Comparison of ENCODE assay signal across 16 cellular contexts in genomic region chr19:18999016-18999758, GRCh38. TPM values are rescaled to one million over a fixed set of nuclear protein-coding genes. Genes with fewer than 3 reads are reported as not detected.
A peak's percentile ranks its signal among the peaks of the same experiment; 100 is the strongest.
DNase-seq lines count a peak whose midpoint lies in the region; ATAC-seq, FAIRE-seq and TF ChIP-seq lines count a peak whose summit lies in the region.
"Had no signal": no experiment of that assay in that cellular context is flagged by ENCODE, and none has a peak within 500 bp of the region (broad histone marks: within the 10 kb centered on the region; RNA-seq: fewer than 3 reads in every experiment).

No MANE protein-coding gene starts in this region.

- DNase-seq in COR-L47 (lab: John Stamatoyannopoulos, UW) (peak; percentile 37), HFFc6 (no peak), astrocyte (ENCODE audit: low read depth) (peak; percentile 39), kidney tubule cell (ENCODE audit: low spot score) (peak; percentile 19), D341Med (ENCODE audit: low spot score) (no peak)
- no peak for DNase-seq in activated CD4-positive, alpha-beta T cell treated with anti-CD3 and anti-CD28 coated beads for 4 hours
- DNase-seq: DMS153, naive B cell, NCI-H1417 treated with DMSO at 0.1 percent for 48 hours, testis had no signal

- H3K4me1 ChIP-seq in astrocyte (ENCODE audit: insufficient read depth, low read length) = peaks cover 15% of the 10 kb centered on the region

- no peak overlapping the region for H3K27ac ChIP-seq in astrocyte (ENCODE audit: low read depth, low read length)
- H3K27ac ChIP-seq: testis had no signal

- peak overlapping the region; percentile 25 for H3K4me2 ChIP-seq in astrocyte (ENCODE audit: low read length)

- H3K9me3 Mint-ChIP-seq in HFFc6 (no peaks in the 10 kb centered on the region), astrocyte (ENCODE audit: unreplicated experiment) (no peaks in the 10 kb centered on the region)
- H3K9me3 Mint-ChIP-seq: naive B cell, WTC11 had no signal

- H3K9me3 ChIP-seq in astrocyte (ENCODE audit: insufficient read depth, low read depth, low read length) = no peaks in the 10 kb centered on the region
- H3K9me3 ChIP-seq: testis had no signal

- H3K4me3 ChIP-seq in astrocyte (ENCODE audit: insufficient read depth, low read depth, low read length) = no peak overlapping the region
- H3K4me3 ChIP-seq: testis had no signal

- H3K27me3 Mint-ChIP-seq in HFFc6 (ENCODE audit: insufficient read depth) (peaks cover 10% of the 10 kb centered on the region), astrocyte (ENCODE audit: low read depth, unreplicated experiment) (no peaks in the 10 kb centered on the region)
- H3K27me3 Mint-ChIP-seq: naive B cell had no signal

- no peak for FAIRE-seq in astrocyte (lab: Jason Lieb, UNC)
- FAIRE-seq: frontal cortex, GM12891, GM19239, H1 had no signal

- H3K36me3 Mint-ChIP-seq in HFFc6 (ENCODE audit: low read depth) (peaks cover 27% of the 10 kb centered on the region), astrocyte (ENCODE audit: low read depth, unreplicated experiment) (peaks cover 34% of the 10 kb centered on the region)

- H3K27ac Mint-ChIP-seq in HFFc6 (peak overlapping the region; percentile 10; the same call in 1 of the 2 replicates), astrocyte (ENCODE audit: unreplicated experiment) (no peak overlapping the region)

- peaks cover 38% of the 10 kb centered on the region for H3K36me3 ChIP-seq in astrocyte (ENCODE audit: insufficient read depth, low read length)

- H3K4me3 Mint-ChIP-seq in HFFc6 = no peak overlapping the region
- H3K4me3 Mint-ChIP-seq in astrocyte (ENCODE audit: unreplicated experiment) = no peak overlapping the region
- H3K4me3 Mint-ChIP-seq: WTC11 had no signal

- H3K27me3 ChIP-seq in astrocyte (ENCODE audit: insufficient read depth, low read length) = no peaks in the 10 kb centered on the region
- H3K27me3 ChIP-seq: testis had no signal

- peaks cover 7% of the 10 kb centered on the region for H3K79me2 ChIP-seq in astrocyte (ENCODE audit: insufficient read depth, low read length)

- peak overlapping the region; percentile 17 for H3K9ac ChIP-seq in astrocyte (ENCODE audit: low read length)

- peaks cover 87% of the 10 kb centered on the region for H4K20me1 ChIP-seq in astrocyte (ENCODE audit: insufficient read depth, low read length)

- ATAC-seq in GM19452 (IDR thresholded peaks at IDR 0.05; ENCODE audit: unreplicated experiment) = no peak
- ATAC-seq: WTC11 had no signal

- H3K4me1 Mint-ChIP-seq in HFFc6 (ENCODE audit: low read depth) (peaks cover 28% of the 10 kb centered on the region), astrocyte (ENCODE audit: low read depth, unreplicated experiment) (peaks cover 17% of the 10 kb centered on the region)

- H2AFZ ChIP-seq in astrocyte (ENCODE audit: low read depth, low read length) = no peak overlapping the region

- TF ChIP-seq CTCF in HFFc6 (IDR thresholded peaks at IDR 0.05) = no peak
- no peak for TF ChIP-seq CTCF in astrocyte (IDR thresholded peaks at IDR 0.05; ENCODE audit: insufficient read depth, low read depth, low read length)

RNA-seq across cellular contexts. Expression of gene SUGP2, which starts 34.1 kb away (rescaled TPM):
- total RNA-seq in HFFc6 (2021; fragmentation: NEBNext Ultra II Directional; extraction: Animal tissue kit (Norgen Biotek cat#: 25700)) = 10 to 100 TPM; 57.6 to 71.5 (median 61.8) TPM
- 73.8 and 77.6 TPM in 2 replicates for total RNA-seq in astrocyte

RNA-seq across cellular contexts. Expression of gene ARMC6, which starts 34.2 kb away (rescaled TPM):
- total RNA-seq in HFFc6 (2021; fragmentation: NEBNext Ultra II Directional; extraction: Animal tissue kit (Norgen Biotek cat#: 25700)) = 10 to 100 TPM; 30.2 to 41.7 (median 32.5) TPM
- 31.9 and 36.0 TPM in 2 replicates for total RNA-seq in astrocyte

RNA-seq across cellular contexts. Expression of gene HOMER3, which starts 58.2 kb away (rescaled TPM):
- 10 to 100 TPM; 68.1 to 89.1 (median 77.9) TPM for total RNA-seq in HFFc6 (2021; fragmentation: NEBNext Ultra II Directional; extraction: Animal tissue kit (Norgen Biotek cat#: 25700))
- 41.9 and 42.2 TPM in 2 replicates for total RNA-seq in astrocyte

Comparison
In these comparisons a context has a peak if more than half of its experiments do, and no peak if none do; other contexts are left out.
1. DNase-seq: peak in COR-L47 (single experiment), astrocyte (single experiment) and kidney tubule cell (single experiment); none in HFFc6 (single experiment), activated CD4-positive, alpha-beta T cell treated with anti-CD3 and anti-CD28 coated beads for 4 hours (0 of 2) and D341Med (single experiment).